ENCODE assay signal across 1 cellular context in the genomic region with DNA sequence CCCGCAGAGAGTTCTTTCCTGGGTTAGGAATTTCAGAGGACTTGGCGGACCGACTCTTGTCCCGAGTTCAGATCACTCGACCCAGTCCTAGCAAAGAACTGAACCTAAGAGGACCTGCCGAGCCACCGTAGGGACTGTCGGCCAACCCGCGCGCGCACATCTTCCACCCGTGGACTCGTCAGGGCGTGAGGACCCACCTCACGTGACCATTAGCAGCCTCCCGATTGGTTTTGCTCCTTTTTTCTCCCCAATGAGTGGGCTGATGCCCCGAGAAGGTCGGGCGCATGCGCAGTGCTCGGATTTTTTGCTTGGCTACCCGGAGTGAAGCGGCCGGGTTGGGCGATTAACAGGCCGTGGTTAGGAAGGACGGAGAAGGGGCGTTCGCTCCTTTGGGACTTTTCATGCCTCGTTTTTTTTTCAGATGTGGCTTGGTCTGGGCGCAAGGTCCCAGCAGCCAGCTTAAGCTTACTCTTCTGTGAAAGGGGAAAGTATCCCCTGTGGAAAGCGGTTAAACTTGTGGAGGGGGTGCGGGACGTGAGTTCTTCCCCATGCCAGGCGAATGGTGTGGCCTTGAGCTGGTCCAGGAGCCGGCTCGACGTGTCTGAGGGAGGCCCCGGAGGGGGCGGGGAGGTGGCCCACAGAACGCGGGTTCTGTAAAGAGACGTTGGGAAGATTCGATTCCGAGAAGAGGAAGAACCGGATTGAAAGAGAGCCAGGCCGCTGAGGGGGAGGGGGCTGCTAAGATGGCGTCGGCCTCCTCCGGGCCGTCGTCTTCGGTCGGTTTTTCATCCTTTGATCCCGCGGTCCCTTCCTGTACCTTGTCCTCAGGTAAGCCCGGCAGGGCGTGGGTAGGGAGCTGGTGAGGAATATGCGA.
TF ChIP-seq lines count a peak whose summit lies in the region.

A gene with protein sequence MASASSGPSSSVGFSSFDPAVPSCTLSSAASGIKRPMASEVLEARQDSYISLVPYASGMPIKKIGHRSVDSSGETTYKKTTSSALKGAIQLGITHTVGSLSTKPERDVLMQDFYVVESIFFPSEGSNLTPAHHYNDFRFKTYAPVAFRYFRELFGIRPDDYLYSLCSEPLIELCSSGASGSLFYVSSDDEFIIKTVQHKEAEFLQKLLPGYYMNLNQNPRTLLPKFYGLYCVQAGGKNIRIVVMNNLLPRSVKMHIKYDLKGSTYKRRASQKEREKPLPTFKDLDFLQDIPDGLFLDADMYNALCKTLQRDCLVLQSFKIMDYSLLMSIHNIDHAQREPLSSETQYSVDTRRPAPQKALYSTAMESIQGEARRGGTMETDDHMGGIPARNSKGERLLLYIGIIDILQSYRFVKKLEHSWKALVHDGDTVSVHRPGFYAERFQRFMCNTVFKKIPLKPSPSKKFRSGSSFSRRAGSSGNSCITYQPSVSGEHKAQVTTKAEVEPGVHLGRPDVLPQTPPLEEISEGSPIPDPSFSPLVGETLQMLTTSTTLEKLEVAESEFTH (plus strand): TSS at position 299 of the 874 bp plus-strand sequence. CDS start 445 bp downstream, at position 744.

TF ChIP-seq in K562, 482 proteins besides CTCF, POLR2A, EP300 and RAD21 (continued from another document and continues in another):
- TF ChIP-seq, protein P1, sequence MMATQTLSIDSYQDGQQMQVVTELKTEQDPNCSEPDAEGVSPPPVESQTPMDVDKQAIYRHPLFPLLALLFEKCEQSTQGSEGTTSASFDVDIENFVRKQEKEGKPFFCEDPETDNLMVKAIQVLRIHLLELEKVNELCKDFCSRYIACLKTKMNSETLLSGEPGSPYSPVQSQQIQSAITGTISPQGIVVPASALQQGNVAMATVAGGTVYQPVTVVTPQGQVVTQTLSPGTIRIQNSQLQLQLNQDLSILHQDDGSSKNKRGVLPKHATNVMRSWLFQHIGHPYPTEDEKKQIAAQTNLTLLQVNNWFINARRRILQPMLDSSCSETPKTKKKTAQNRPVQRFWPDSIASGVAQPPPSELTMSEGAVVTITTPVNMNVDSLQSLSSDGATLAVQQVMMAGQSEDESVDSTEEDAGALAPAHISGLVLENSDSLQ (IDR thresholded peaks at IDR 0.05), result no peak
- TF ChIP-seq ZNF518B (CRISPR knock-in tag; IDR thresholded peaks at IDR 0.05) (no peak), SP1 (CRISPR knock-in tag; IDR thresholded peaks at IDR 0.05) (peak; percentile 54; the same call in 1 of the 2 replicates), SRF (CRISPR knock-in tag; IDR thresholded peaks at IDR 0.05) (no peak), RBFOX2 (IDR thresholded peaks at IDR 0.05; ENCODE audit: low read depth, low read length) (peak; percentile 83), POLR2B (IDR thresholded peaks at IDR 0.05; ENCODE audit: low read depth, partially characterized antibody) (peak; percentile 72), HNRNPH1 (optimal IDR thresholded peaks at IDR 0.05; ENCODE audit: low read depth, low read length) (no peak), MAFK (IDR thresholded peaks at IDR 0.05; ENCODE audit: low read length) (no peak), NFYB (IDR thresholded peaks at IDR 0.05; ENCODE audit: extremely low read depth, insufficient read length) (peak; percentile 30), POLR2G (IDR thresholded peaks at IDR 0.05; ENCODE audit: low read depth, low read length) (peak; percentile 79), ZNF407 (IDR thresholded peaks at IDR 0.05; ENCODE audit: low read depth) (peak; percentile 91), TARDBP (IDR thresholded peaks at IDR 0.05) (peak; percentile 80; the same call in 1 of the 2 replicates), PHF8 (IDR thresholded peaks at IDR 0.05; ENCODE audit: borderline replicate concordance, low read length) (peak; percentile 64), PML (IDR thresholded peaks at IDR 0.05; ENCODE audit: low read length) (peak; percentile 15; the same call in 1 of the 2 replicates), FOXA1 (IDR thresholded peaks at IDR 0.05; ENCODE audit: borderline replicate concordance) (no peak), ADNP (tag; IDR thresholded peaks at IDR 0.05) (no peak), RBM15 (IDR thresholded peaks at IDR 0.05; ENCODE audit: insufficient read depth, low read length) (no peak), RUNX1 (IDR thresholded peaks at IDR 0.05; ENCODE audit: low read depth) (no peak), HMGN3 (IDR thresholded peaks at IDR 0.05; ENCODE audit: borderline replicate concordance, extremely low read depth, insufficient read length, low read depth, low read length) (no peak), NBN (IDR thresholded peaks at IDR 0.05; ENCODE audit: low read depth) (0 out of 2 replicates have a peak, but pooled peaks have one; percentile 15), ARID3A (IDR thresholded peaks at IDR 0.05; ENCODE audit: borderline replicate concordance, low read depth, low read length) (no peak), TRIM28 (IDR thresholded peaks at IDR 0.05) (no peak)
- TF ChIP-seq, protein P2, sequence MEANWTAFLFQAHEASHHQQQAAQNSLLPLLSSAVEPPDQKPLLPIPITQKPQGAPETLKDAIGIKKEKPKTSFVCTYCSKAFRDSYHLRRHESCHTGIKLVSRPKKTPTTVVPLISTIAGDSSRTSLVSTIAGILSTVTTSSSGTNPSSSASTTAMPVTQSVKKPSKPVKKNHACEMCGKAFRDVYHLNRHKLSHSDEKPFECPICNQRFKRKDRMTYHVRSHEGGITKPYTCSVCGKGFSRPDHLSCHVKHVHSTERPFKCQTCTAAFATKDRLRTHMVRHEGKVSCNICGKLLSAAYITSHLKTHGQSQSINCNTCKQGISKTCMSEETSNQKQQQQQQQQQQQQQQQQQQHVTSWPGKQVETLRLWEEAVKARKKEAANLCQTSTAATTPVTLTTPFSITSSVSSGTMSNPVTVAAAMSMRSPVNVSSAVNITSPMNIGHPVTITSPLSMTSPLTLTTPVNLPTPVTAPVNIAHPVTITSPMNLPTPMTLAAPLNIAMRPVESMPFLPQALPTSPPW (CRISPR knock-in tag; IDR thresholded peaks at IDR 0.05), result peak; percentile 51
- TF ChIP-seq, protein P3, sequence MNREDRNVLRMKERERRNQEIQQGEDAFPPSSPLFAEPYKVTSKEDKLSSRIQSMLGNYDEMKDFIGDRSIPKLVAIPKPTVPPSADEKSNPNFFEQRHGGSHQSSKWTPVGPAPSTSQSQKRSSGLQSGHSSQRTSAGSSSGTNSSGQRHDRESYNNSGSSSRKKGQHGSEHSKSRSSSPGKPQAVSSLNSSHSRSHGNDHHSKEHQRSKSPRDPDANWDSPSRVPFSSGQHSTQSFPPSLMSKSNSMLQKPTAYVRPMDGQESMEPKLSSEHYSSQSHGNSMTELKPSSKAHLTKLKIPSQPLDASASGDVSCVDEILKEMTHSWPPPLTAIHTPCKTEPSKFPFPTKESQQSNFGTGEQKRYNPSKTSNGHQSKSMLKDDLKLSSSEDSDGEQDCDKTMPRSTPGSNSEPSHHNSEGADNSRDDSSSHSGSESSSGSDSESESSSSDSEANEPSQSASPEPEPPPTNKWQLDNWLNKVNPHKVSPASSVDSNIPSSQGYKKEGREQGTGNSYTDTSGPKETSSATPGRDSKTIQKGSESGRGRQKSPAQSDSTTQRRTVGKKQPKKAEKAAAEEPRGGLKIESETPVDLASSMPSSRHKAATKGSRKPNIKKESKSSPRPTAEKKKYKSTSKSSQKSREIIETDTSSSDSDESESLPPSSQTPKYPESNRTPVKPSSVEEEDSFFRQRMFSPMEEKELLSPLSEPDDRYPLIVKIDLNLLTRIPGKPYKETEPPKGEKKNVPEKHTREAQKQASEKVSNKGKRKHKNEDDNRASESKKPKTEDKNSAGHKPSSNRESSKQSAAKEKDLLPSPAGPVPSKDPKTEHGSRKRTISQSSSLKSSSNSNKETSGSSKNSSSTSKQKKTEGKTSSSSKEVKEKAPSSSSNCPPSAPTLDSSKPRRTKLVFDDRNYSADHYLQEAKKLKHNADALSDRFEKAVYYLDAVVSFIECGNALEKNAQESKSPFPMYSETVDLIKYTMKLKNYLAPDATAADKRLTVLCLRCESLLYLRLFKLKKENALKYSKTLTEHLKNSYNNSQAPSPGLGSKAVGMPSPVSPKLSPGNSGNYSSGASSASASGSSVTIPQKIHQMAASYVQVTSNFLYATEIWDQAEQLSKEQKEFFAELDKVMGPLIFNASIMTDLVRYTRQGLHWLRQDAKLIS (CRISPR knock-in tag; IDR thresholded peaks at IDR 0.05), result peak; percentile 76; the same call in 1 of the 2 replicates
- TF ChIP-seq, protein P4, sequence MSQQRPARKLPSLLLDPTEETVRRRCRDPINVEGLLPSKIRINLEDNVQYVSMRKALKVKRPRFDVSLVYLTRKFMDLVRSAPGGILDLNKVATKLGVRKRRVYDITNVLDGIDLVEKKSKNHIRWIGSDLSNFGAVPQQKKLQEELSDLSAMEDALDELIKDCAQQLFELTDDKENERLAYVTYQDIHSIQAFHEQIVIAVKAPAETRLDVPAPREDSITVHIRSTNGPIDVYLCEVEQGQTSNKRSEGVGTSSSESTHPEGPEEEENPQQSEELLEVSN (IDR thresholded peaks at IDR 0.05; ENCODE audit: borderline replicate concordance in 1 of 2, extremely low read depth in 1 of 2, insufficient read depth in 1 of 2, insufficient read length in 1 of 2, low read depth in 1 of 2, low read length in 1 of 2, poor library complexity in 1 of 2, severe bottlenecking in 1 of 2), result peak; percentile 77 to 81
